In the genomic region with DNA sequence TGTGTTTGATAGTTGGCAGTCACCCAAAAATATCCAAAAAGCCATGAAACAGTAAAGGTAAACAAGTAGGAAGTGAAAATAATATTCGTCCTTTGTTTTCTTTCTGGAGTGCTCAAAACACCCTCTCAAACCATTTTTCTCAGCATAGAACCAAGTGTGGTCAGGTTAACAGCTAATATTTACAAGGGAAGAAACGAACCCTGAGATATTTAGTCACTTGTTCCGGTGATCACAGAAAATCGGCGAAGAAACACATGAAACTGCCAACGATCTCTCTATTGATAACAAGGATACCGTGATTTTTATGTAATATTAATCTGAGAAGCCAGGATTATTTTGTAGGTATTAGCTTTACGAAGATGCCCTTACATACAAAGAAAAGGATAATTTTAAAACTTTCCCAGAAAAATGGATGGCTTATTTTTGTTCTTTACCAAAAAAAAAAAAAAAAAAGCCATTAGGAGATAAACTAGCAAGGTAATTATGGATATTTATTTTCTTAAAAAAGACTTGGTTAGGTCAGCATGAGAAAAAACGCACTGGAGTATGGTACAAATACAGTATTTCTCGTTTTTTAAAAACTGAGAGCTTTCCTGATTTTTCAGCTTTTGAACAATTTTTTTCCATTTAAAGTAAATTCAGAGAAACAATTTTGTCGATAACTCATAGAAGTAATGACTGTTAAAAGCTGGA, we compare ENCODE assay signal across 8 cellular contexts.
DNase-seq lines count a peak whose midpoint lies in the region; ATAC-seq, FAIRE-seq and TF ChIP-seq lines count a peak whose summit lies in the region.

No MANE protein-coding gene starts in this region.

- H3K27ac ChIP-seq in CD8-positive, alpha-beta memory T cell (ENCODE audit: low read depth, low read length): peak overlapping the region; percentile 99
- peak overlapping the region; percentile 100 for H3K27ac ChIP-seq in KMS-11
- peak overlapping the region; percentile 88 to 100 (median 99) for H3K27ac ChIP-seq in adrenal gland
- H3K27ac ChIP-seq in kidney (ENCODE audit: low read depth in 2 of 2, low read length in 2 of 2): peak overlapping the region; percentile 98 to 100
- H3K27ac ChIP-seq in testis: peak overlapping the region; percentile 99 to 100

- no peaks in the 10 kb centered on the region for H3K27me3 Mint-ChIP-seq in CD8-positive, alpha-beta memory T cell

- H3K9me3 Mint-ChIP-seq in CD8-positive, alpha-beta memory T cell: no peaks in the 10 kb centered on the region

- DNase-seq in CD8-positive, alpha-beta memory T cell: no peak
- DNase-seq in adrenal gland (no peak), kidney (no peak), testis (no peak), GM03348 (ENCODE audit: low spot score) (no peak), omental fat pad (ENCODE audit: low spot score) (no peak)

- no peaks in the 10 kb centered on the region for H3K27me3 ChIP-seq in CD8-positive, alpha-beta memory T cell (ENCODE audit: insufficient read depth, low read length, poor library complexity, severe bottlenecking)
- H3K27me3 ChIP-seq in KMS-11 (ENCODE audit: insufficient read depth, low read depth): no peaks in the 10 kb centered on the region
- no peaks in the 10 kb centered on the region for H3K27me3 ChIP-seq in adrenal gland
- no peaks in the 10 kb centered on the region for H3K27me3 ChIP-seq in testis

- no peak for TF ChIP-seq POLR2A in adrenal gland (IDR thresholded peaks at IDR 0.05)
- TF ChIP-seq POLR2A in testis (IDR thresholded peaks at IDR 0.05): no peak

- ATAC-seq in GM18511 (IDR thresholded peaks at IDR 0.05; ENCODE audit: unreplicated experiment) (no peak), omental fat pad (ENCODE audit: low FRiP score) (no peak)

- TF ChIP-seq CTCF in KMS-11 (conservative IDR thresholded peaks at IDR 0.05; ENCODE audit: low read depth, low read length) (no peak), adrenal gland (IDR thresholded peaks at IDR 0.05) (no peak), kidney (IDR thresholded peaks at IDR 0.05; ENCODE audit: borderline replicate concordance, extremely low read depth, insufficient read depth) (no peak), testis (IDR thresholded peaks at IDR 0.05) (no peak), omental fat pad (IDR thresholded peaks at IDR 0.05) (no peak)

- intact Hi-C loops in adrenal gland (cut with DNase I): loop anchor here (5.0 to 10.0 kb wide), 2 partner anchors 71 to 107 kb away; partner anchors contain the start of gene HNRNPU (in 1 of the 2)
- intact Hi-C loops in kidney (cut with DNase I): no loop called here
- intact Hi-C loops in testis (cut with DNase I; ENCODE audit: low total_unique reads): loop anchor here (2.0 kb wide), 1 partner anchor 109 kb away; no protein-coding TSS in a partner anchor

- POLR2A ChIA-PET in CD8-positive, alpha-beta memory T cell (lab: Charles Lee): interaction anchor here (0.6 to 5.0 kb wide), 10 partner anchors 57 to 1717 kb away, joined by 3 to 205 read pairs (median 5); partner anchors contain the start of genes CEP170, COX20 and HNRNPU

- no peaks in the 10 kb centered on the region for H3K36me3 ChIP-seq in CD8-positive, alpha-beta memory T cell (ENCODE audit: insufficient read depth, low read length)
- no peaks in the 10 kb centered on the region for H3K36me3 ChIP-seq in KMS-11 (ENCODE audit: insufficient read depth)
- H3K36me3 ChIP-seq in adrenal gland (replicated peaks in 1 of 2): no peaks in the 10 kb centered on the region
- no peaks in the 10 kb centered on the region for H3K36me3 ChIP-seq in kidney (ENCODE audit: control insufficient read depth in 1 of 2, insufficient read depth in 2 of 2, low read length in 2 of 2)
- H3K36me3 ChIP-seq in testis (ENCODE audit: low read depth, missing control alignments): no peaks in the 10 kb centered on the region

- H3K4me3 Mint-ChIP-seq in CD8-positive, alpha-beta memory T cell: peak overlapping the region; percentile 91 to 98 (median 93)

- peak overlapping the region; percentile 52 for H2AFZ ChIP-seq in KMS-11 (ENCODE audit: low read depth)

- peaks cover 16 to 29% (median 19%) of the 10 kb centered on the region in 3 donors for H3K4me1 Mint-ChIP-seq in CD8-positive, alpha-beta memory T cell

- 14 to 21% (median 17%) methylated on average over 11 of the region's 11 CpGs for WGBS in adrenal gland, 4 donors
- 11 to 12% methylated on average over 11 of the region's 11 CpGs for WGBS in testis, 2 donors

- H3K79me2 ChIP-seq in KMS-11 (ENCODE audit: insufficient read depth, low read depth): peaks cover 13% of the 10 kb centered on the region; the same call in 1 of the 2 replicates

- H3K27ac Mint-ChIP-seq in CD8-positive, alpha-beta memory T cell: peak overlapping the region; percentile 96 to 100 (median 98)

- H3K9ac ChIP-seq in KMS-11 (peak overlapping the region; percentile 99), kidney (ENCODE audit: low read length in 2 of 2) (peak overlapping the region; percentile 92 to 94)

- peak overlapping the region; percentile 69 for H3K4me3 ChIP-seq in CD8-positive, alpha-beta memory T cell (ENCODE audit: low read length)
- H3K4me3 ChIP-seq in KMS-11 (IDR thresholded peaks at IDR 0.05; ENCODE audit: insufficient read depth, low read depth, low read length) (peak overlapping the region; percentile 52), adrenal gland (peak overlapping the region; percentile 3 to 93 (median 56)), kidney (ENCODE audit: low read length in 2 of 2) (peak overlapping the region; percentile 80 to 87), testis (peak overlapping the region; percentile 68 to 82)

- H3K36me3 Mint-ChIP-seq in CD8-positive, alpha-beta memory T cell: peaks cover 0 to 16% (median 2%) of the 10 kb centered on the region in 3 donors

- H3K9me3 ChIP-seq in CD8-positive, alpha-beta memory T cell (ENCODE audit: low read length): no peaks in the 10 kb centered on the region
- H3K9me3 ChIP-seq in adrenal gland (replicated peaks in 1 of 3) (no peaks in the 10 kb centered on the region), kidney (ENCODE audit: control insufficient read depth in 1 of 2, low read length in 2 of 2) (no peaks in the 10 kb centered on the region), testis (no peaks in the 10 kb centered on the region)

- H4K20me1 ChIP-seq in KMS-11 (ENCODE audit: insufficient read depth): no peaks in the 10 kb centered on the region

- FAIRE-seq in kidney (lab: Jason Lieb, UNC): peak; percentile 53

- H3K4me2 ChIP-seq in KMS-11: peak overlapping the region; percentile 73

- peaks cover 12% of the 10 kb centered on the region for H3K4me1 ChIP-seq in CD8-positive, alpha-beta memory T cell (ENCODE audit: insufficient read depth, low read length)
- H3K4me1 ChIP-seq in KMS-11 (ENCODE audit: low read depth, poor library complexity, severe bottlenecking) (peaks cover 16% of the 10 kb centered on the region), adrenal gland (replicated peaks in 1 of 2) (peaks cover 11 to 19% of the 10 kb centered on the region in 2 donors), kidney (ENCODE audit: control insufficient read depth in 1 of 2, insufficient read depth in 1 of 2, low read depth in 1 of 2, low read length in 2 of 2) (peaks cover 3 to 11% of the 10 kb centered on the region in 2 donors), testis (peaks cover 15% of the 10 kb centered on the region)

- CTCF ChIA-PET in CD8-positive, alpha-beta memory T cell (lab: Charles Lee): interaction anchor here (0.7 to 2.2 kb wide), 6 partner anchors 7 to 170 kb away, joined by 3 to 20 read pairs (median 5); partner anchors contain the start of genes COX20 and HNRNPU
